25 cellular contexts compared by ENCODE assay signal in the genomic region with DNA sequence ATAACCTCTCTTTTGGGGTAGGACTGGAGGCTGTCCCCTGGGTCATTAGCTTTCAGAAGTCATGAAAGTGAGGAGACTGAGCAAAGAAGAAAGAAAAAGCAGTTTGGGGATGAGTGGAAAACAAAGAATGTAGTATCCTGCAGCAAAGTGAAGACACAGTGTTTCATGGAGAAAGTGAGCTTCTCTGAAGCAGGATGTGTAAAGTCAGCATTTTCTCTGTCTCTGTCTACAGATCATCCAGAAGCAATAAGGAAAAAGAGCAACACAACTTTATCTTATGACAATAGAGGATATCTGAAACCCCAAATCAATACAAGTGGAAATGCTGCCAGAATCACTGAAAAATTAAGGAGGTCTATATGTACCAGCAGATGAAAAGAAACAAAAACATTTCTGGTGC.
"Had no signal": no experiment of that assay in that cellular context is flagged by ENCODE, and none has a peak within 500 bp of the region (broad histone marks: within the 10 kb centered on the region; RNA-seq: fewer than 3 reads in every experiment).

No MANE protein-coding gene starts in this region.

- ATAC-seq: esophagus mucosa, gastrocnemius medialis, heart right ventricle, left cardiac atrium, left lung, left ventricle myocardium superior, lower lobe of right lung, mucosa of descending colon had no signal

- DNase-seq: colonic mucosa; cortex of kidney; dermis blood vessel endothelial cell; dorsolateral prefrontal cortex; effector CD4-positive, alpha-beta T cell; effector memory CD4-positive, alpha-beta T cell; esophagus squamous epithelium; foreskin fibroblast; foreskin melanocyte; gastrocnemius medialis; glutamatergic neuron; head of caudate nucleus; heart right ventricle; hippocampal formation; left cardiac atrium; left lung; left ventricle myocardium superior; lower lobe of right lung; mesenchymal stem cell; mucosa of descending colon; naive B cell had no signal

- H3K27me3 ChIP-seq: colonic mucosa, dorsolateral prefrontal cortex, esophagus squamous epithelium, gastrocnemius medialis, heart right ventricle, left lung had no signal

- H3K9me3 ChIP-seq: colonic mucosa, gastrocnemius medialis, lower lobe of right lung had no signal

- H3K4me1 ChIP-seq: colonic mucosa, esophagus squamous epithelium, gastrocnemius medialis, heart right ventricle, left lung, lower lobe of right lung had no signal

- H3K36me3 ChIP-seq: colonic mucosa, esophagus squamous epithelium, heart right ventricle, left lung, lower lobe of right lung had no signal

- FAIRE-seq: endothelial cell of umbilical vein, islet of Langerhans, keratinocyte had no signal

- H3K4me3 ChIP-seq: colonic mucosa, dorsolateral prefrontal cortex, esophagus squamous epithelium, gastrocnemius medialis, heart right ventricle, left lung, lower lobe of right lung, mucosa of descending colon had no signal

- H3K27ac ChIP-seq: colonic mucosa, dorsolateral prefrontal cortex, esophagus squamous epithelium, gastrocnemius medialis, heart right ventricle, left lung, lower lobe of right lung had no signal
